ENCODE assay signal across 8 cellular contexts in the genomic region with DNA sequence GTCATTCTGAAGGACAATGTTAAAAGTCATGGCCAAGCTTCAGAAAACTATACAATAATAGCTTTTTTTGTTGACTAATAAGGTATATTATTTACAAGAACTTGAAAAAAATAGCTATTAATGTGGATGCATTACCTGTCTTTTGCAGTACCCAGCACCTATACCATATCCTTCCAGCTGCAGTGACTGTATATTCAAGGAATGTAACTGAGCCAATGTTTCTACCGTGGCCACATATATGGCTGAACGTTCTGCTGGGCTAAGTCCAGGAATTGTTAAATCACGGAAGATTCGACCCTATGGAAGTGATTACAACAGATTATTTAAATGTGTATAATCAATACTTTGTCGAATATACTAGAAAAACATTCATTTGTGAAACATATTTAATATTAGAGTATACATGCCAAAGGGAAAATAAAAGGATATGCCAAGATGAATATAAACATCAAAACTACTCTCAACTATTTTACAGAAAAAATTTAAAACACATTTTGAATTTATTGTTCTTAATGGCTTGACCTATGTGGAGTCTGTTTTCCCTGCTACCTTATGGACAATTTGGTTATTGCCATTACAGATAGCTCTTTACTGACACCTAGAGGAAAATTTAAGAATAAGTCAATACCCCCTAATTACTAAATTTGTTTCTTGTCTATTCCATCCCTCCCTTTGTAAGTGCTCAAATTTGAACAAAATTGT. TPM values are rescaled to one million over a fixed set of nuclear protein-coding genes. Genes with fewer than 3 reads are reported as not detected.
DNase-seq lines count a peak whose midpoint lies in the region; ATAC-seq, FAIRE-seq and TF ChIP-seq lines count a peak whose summit lies in the region.

No MANE protein-coding gene starts in this region.

- TF ChIP-seq CTCF in HL-60 (IDR thresholded peaks at IDR 0.05; ENCODE audit: insufficient read depth, low read length) (peak; percentile 20), lower lobe of right lung (IDR thresholded peaks at IDR 0.05) (peak; percentile 79)

- ATAC-seq in lower lobe of right lung (peak; percentile 56 to 64), GM18520 (IDR thresholded peaks at IDR 0.05; ENCODE audit: unreplicated experiment) (no peak)

- H3K9me3 ChIP-seq in lower lobe of right lung: no peaks in the 10 kb centered on the region

- H3K27me3 ChIP-seq in HL-60 (ENCODE audit: insufficient read depth, poor library complexity, severe bottlenecking) (no peaks in the 10 kb centered on the region), lower lobe of right lung (ENCODE audit: low read depth) (no peaks in the 10 kb centered on the region)

- H3K4me3 ChIP-seq in HL-60 (replicated peaks; ENCODE audit: insufficient read depth, low read length) (no peak overlapping the region), lower lobe of right lung (no peak overlapping the region)

- intact Hi-C loops in lower lobe of right lung (cut with DNase I): no loop called here

- FAIRE-seq in colon (lab: Jason Lieb, UNC): peak; percentile 80

- H3K4me1 ChIP-seq in lower lobe of right lung: no peaks in the 10 kb centered on the region

- DNase-seq in DMS 273 treated with DMSO at 0.1 percent for 48 hours (lab: John Stamatoyannopoulos, UW) (peak; percentile 32), HL-60 (ENCODE audit: low read depth in 1 of 2, low spot score in 1 of 2) (peak in 1 of 2 experiments; percentile 18), NOMO-1 treated with DMSO at 0.1 percent for 48 hours (lab: John Stamatoyannopoulos, UW; ENCODE audit: unreplicated experiment) (peak; percentile 63), lower lobe of right lung (no peak), T-helper 9 cell (no peak)
- no peak for DNase-seq in activated naive CD4-positive, alpha-beta T cell treated with anti-CD3 and anti-CD28 coated beads, Interleukin-2, amount 50 U/mL, for 16 hours

- no peak overlapping the region for H3K27ac ChIP-seq in HL-60 (replicated peaks)
- no peak overlapping the region for H3K27ac ChIP-seq in lower lobe of right lung

- peaks cover 26% of the 10 kb centered on the region for H3K36me3 ChIP-seq in lower lobe of right lung

RNA-seq across cellular contexts. Expression of a gene that starts 17.6 kb away (rescaled TPM):
- total RNA-seq in lower lobe of right lung: 17.7 TPM

RNA-seq across cellular contexts. Expression of a gene that starts 18.1 kb away (rescaled TPM):
- 27.2 TPM for total RNA-seq in lower lobe of right lung

RNA-seq across cellular contexts. Expression of a gene that starts 44.9 kb away (rescaled TPM):
- 8.5 TPM for total RNA-seq in lower lobe of right lung

Comparison
In these comparisons a context has a peak if more than half of its experiments do, and no peak if none do; other contexts are left out.
1. DNase-seq: peak in DMS 273 treated with DMSO at 0.1 percent for 48 hours (single experiment) and NOMO-1 treated with DMSO at 0.1 percent for 48 hours (single experiment); none in lower lobe of right lung (single experiment), T-helper 9 cell (single experiment) and activated naive CD4-positive, alpha-beta T cell treated with anti-CD3 and anti-CD28 coated beads, Interleukin-2, amount 50 U/mL, for 16 hours (single experiment).